In the genomic region with DNA sequence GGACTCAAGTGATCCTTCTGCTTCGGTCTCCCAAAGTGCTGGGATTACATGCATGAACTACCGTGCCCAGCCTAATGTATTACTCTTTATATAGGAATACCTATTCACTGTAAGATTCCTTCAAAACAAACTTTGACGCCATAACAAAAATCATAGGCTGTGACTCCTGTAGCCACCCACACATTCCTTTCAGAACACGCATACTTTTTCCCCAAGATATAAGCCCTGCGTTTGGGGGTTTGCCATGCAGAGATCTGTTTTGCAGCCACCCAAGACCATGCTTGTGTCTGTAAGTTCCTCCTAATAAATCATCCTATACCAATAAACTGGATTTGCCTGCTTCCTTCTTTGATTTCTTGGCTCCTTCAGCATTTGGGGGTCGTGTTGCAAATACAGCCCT, we compare ENCODE assay signal across 16 cellular contexts. TPM values are rescaled to one million over a fixed set of nuclear protein-coding genes. Genes with fewer than 3 reads are reported as not detected.
DNase-seq lines count a peak whose midpoint lies in the region; ATAC-seq and TF ChIP-seq lines count a peak whose summit lies in the region.
"Had no signal": no experiment of that assay in that cellular context is flagged by ENCODE, and none has a peak within 500 bp of the region (broad histone marks: within the 10 kb centered on the region; RNA-seq: fewer than 3 reads in every experiment).

No MANE protein-coding gene starts in this region.

- H3K4me1 ChIP-seq in muscle layer of colon (ENCODE audit: insufficient read depth, low read length) (peaks cover 40% of the 10 kb centered on the region), uterus (peaks cover 0 to 13% of the 10 kb centered on the region in 2 donors)

- H3K4me3 Mint-ChIP-seq in stimulated activated effector memory CD8-positive, alpha-beta T cell treated with anti-CD3 and anti-CD28 coated beads, Interleukin-12 subunit alpha, Interleukin-12 subunit beta, amount 100 ng/mL, for 72 hours = no peak overlapping the region
- no peak overlapping the region for H3K4me3 Mint-ChIP-seq in activated T-helper 1 cell treated with anti-CD3 and anti-CD28 coated beads, Interleukin-12 subunit alpha, Interleukin-12 subunit beta, Interleukin-2, Interleukin-4 antibody, amounts not matched to agents 30 ng/mL and 10 ng/mL and 1 ng/mL, durations not matched to agents 14 hours and 24 hours and 36 hours
- H3K4me3 Mint-ChIP-seq: H9, WTC11 had no signal

- no peak overlapping the region for H3K9ac ChIP-seq in muscle layer of colon (ENCODE audit: low read length)
- H3K9ac ChIP-seq: BLaER1 treated with 17β-estradiol and CSF1 and Interleukin-3, amounts not matched to agents 10 nM and 100 nM had no signal

- no peaks in the 10 kb centered on the region for H3K9me3 Mint-ChIP-seq in stimulated activated effector memory CD8-positive, alpha-beta T cell treated with anti-CD3 and anti-CD28 coated beads, Interleukin-12 subunit alpha, Interleukin-12 subunit beta, amount 100 ng/mL, for 72 hours
- no peaks in the 10 kb centered on the region for H3K9me3 Mint-ChIP-seq in activated T-helper 1 cell treated with anti-CD3 and anti-CD28 coated beads, Interleukin-12 subunit alpha, Interleukin-12 subunit beta, Interleukin-2, Interleukin-4 antibody, amounts not matched to agents 30 ng/mL and 10 ng/mL and 1 ng/mL, durations not matched to agents 14 hours and 24 hours and 36 hours
- H3K9me3 Mint-ChIP-seq: H9, WTC11 had no signal

- H3K36me3 ChIP-seq in muscle layer of colon (ENCODE audit: insufficient read depth, low read length) = peaks cover 6% of the 10 kb centered on the region
- H3K36me3 ChIP-seq in uterus = no peaks in the 10 kb centered on the region

- TF ChIP-seq POLR2A in uterus (IDR thresholded peaks at IDR 0.05) = no peak

- H3K27me3 Mint-ChIP-seq in activated T-helper 1 cell treated with anti-CD3 and anti-CD28 coated beads, Interleukin-12 subunit alpha, Interleukin-12 subunit beta, Interleukin-2, Interleukin-4 antibody, amounts not matched to agents 30 ng/mL and 10 ng/mL and 1 ng/mL, durations not matched to agents 14 hours and 24 hours and 36 hours (ENCODE audit: insufficient read depth) = no peaks in the 10 kb centered on the region

- H3K4me3 ChIP-seq in epithelial cell of esophagus (ENCODE audit: low read length) = no peak overlapping the region
- H3K4me3 ChIP-seq in muscle layer of colon (ENCODE audit: low read depth in 1 of 2, low read length in 2 of 2) = no peak overlapping the region
- no peak overlapping the region for H3K4me3 ChIP-seq in uterus
- H3K4me3 ChIP-seq: adrenal gland; BLaER1 treated with 17β-estradiol and CSF1 and Interleukin-3, amounts not matched to agents 10 nM and 100 nM had no signal

- H3K27me3 ChIP-seq in muscle layer of colon (ENCODE audit: control insufficient read depth in 1 of 2, insufficient read depth in 2 of 2, low read length in 2 of 2) (no peaks in the 10 kb centered on the region), uterus (no peaks in the 10 kb centered on the region)
- H3K27me3 ChIP-seq: adrenal gland; BLaER1 treated with 17β-estradiol and CSF1 and Interleukin-3, amounts not matched to agents 10 nM and 100 nM had no signal

- DNase-seq in RPMI7951 (ENCODE audit: low read depth) (peak; percentile 11), epithelial cell of esophagus (ENCODE audit: low read depth) (peak; percentile 35), uterus (peak; percentile 49 to 68), NCI-H2029 (lab: John Stamatoyannopoulos, UW) (no peak)
- no peak for DNase-seq in stimulated activated effector memory CD8-positive, alpha-beta T cell treated with anti-CD3 and anti-CD28 coated beads, Interleukin-12 subunit alpha, Interleukin-12 subunit beta, amount 100 ng/mL, for 72 hours (ENCODE audit: low spot score in 2 of 2)
- no peak for DNase-seq in activated T-helper 1 cell treated with anti-CD3 and anti-CD28 coated beads, Interleukin-12 subunit alpha, Interleukin-12 subunit beta, Interleukin-2, Interleukin-4 antibody, amounts not matched to agents 30 ng/mL and 10 ng/mL and 1 ng/mL, durations not matched to agents 14 hours and 24 hours and 36 hours (ENCODE audit: low spot score)
- DNase-seq: activated CD8-positive, alpha-beta memory T cell treated with anti-CD3 and anti-CD28 coated beads for 24 hours; adrenal gland; dermis blood vessel endothelial cell; H9; NCI-H1436 treated with DMSO at 0.1 percent for 48 hours; NK-92 treated with Interleukin-12 subunit alpha and Interleukin-12 subunit beta, amount 100 ng/mL, for 24 hours had no signal

- H3K27ac ChIP-seq in muscle layer of colon (ENCODE audit: low read depth, low read length) (peak overlapping the region; percentile 45), uterus (peak overlapping the region; percentile 78 to 90)
- H3K27ac ChIP-seq: BLaER1 treated with 17β-estradiol and CSF1 and Interleukin-3, amounts not matched to agents 10 nM and 100 nM had no signal

- H3K36me3 Mint-ChIP-seq in stimulated activated effector memory CD8-positive, alpha-beta T cell treated with anti-CD3 and anti-CD28 coated beads, Interleukin-12 subunit alpha, Interleukin-12 subunit beta, amount 100 ng/mL, for 72 hours = peaks cover 88% of the 10 kb centered on the region
- H3K36me3 Mint-ChIP-seq in activated T-helper 1 cell treated with anti-CD3 and anti-CD28 coated beads, Interleukin-12 subunit alpha, Interleukin-12 subunit beta, Interleukin-2, Interleukin-4 antibody, amounts not matched to agents 30 ng/mL and 10 ng/mL and 1 ng/mL, durations not matched to agents 14 hours and 24 hours and 36 hours (ENCODE audit: low read depth) = peaks cover 34% of the 10 kb centered on the region

- no peaks in the 10 kb centered on the region for H3K9me3 ChIP-seq in muscle layer of colon (ENCODE audit: low read length)
- H3K9me3 ChIP-seq in uterus = no peaks in the 10 kb centered on the region
- H3K9me3 ChIP-seq: adrenal gland had no signal

- intact Hi-C loops in uterus (cut with DNase I; ENCODE audit: low total_unique reads) = no loop called here
- intact Hi-C loops in activated T-helper 1 cell treated with anti-CD3 and anti-CD28 coated beads, Interleukin-12 subunit alpha, Interleukin-12 subunit beta, Interleukin-2, Interleukin-4 antibody, amounts not matched to agents 30 ng/mL and 10 ng/mL and 1 ng/mL, durations not matched to agents 14 hours and 24 hours and 36 hours (cut with micrococcal nuclease) = no loop called here

- no peak overlapping the region for H3K27ac Mint-ChIP-seq in stimulated activated effector memory CD8-positive, alpha-beta T cell treated with anti-CD3 and anti-CD28 coated beads, Interleukin-12 subunit alpha, Interleukin-12 subunit beta, amount 100 ng/mL, for 72 hours
- no peak overlapping the region for H3K27ac Mint-ChIP-seq in activated T-helper 1 cell treated with anti-CD3 and anti-CD28 coated beads, Interleukin-12 subunit alpha, Interleukin-12 subunit beta, Interleukin-2, Interleukin-4 antibody, amounts not matched to agents 30 ng/mL and 10 ng/mL and 1 ng/mL, durations not matched to agents 14 hours and 24 hours and 36 hours
- H3K27ac Mint-ChIP-seq: H9, WTC11 had no signal

- ATAC-seq in stimulated activated effector memory CD8-positive, alpha-beta T cell treated with anti-CD3 and anti-CD28 coated beads, Interleukin-12 subunit alpha, Interleukin-12 subunit beta, amount 100 ng/mL, for 72 hours = no peak
- ATAC-seq: WTC11 had no signal

- H3K4me1 Mint-ChIP-seq in stimulated activated effector memory CD8-positive, alpha-beta T cell treated with anti-CD3 and anti-CD28 coated beads, Interleukin-12 subunit alpha, Interleukin-12 subunit beta, amount 100 ng/mL, for 72 hours = no peaks in the 10 kb centered on the region
- H3K4me1 Mint-ChIP-seq in activated T-helper 1 cell treated with anti-CD3 and anti-CD28 coated beads, Interleukin-12 subunit alpha, Interleukin-12 subunit beta, Interleukin-2, Interleukin-4 antibody, amounts not matched to agents 30 ng/mL and 10 ng/mL and 1 ng/mL, durations not matched to agents 14 hours and 24 hours and 36 hours (ENCODE audit: low read depth) = no peaks in the 10 kb centered on the region
- H3K4me1 Mint-ChIP-seq: H9, WTC11 had no signal

- TF ChIP-seq CTCF in epithelial cell of esophagus (IDR thresholded peaks at IDR 0.05; ENCODE audit: insufficient read depth, low read depth, low read length, missing control alignments) = no peak
- TF ChIP-seq CTCF in uterus (IDR thresholded peaks at IDR 0.05) = no peak

RNA-seq across cellular contexts. Expression of a gene that starts 43.4 kb away (rescaled TPM):
- 10.2 and 12.0 TPM in 2 replicates for total RNA-seq in RPMI7951 (2014; rRNA removed; shearing (Covaris generic))
- 100 to 1,000 TPM in 1 of 4 donors, 10 to 100 TPM in 3; 37.3 to 150 (median 53.0) TPM for total RNA-seq in uterus
- 16.2 and 18.8 TPM in 2 replicates for total RNA-seq in activated T-helper 1 cell treated with anti-CD3 and anti-CD28 coated beads, Interleukin-12 subunit alpha, Interleukin-12 subunit beta, Interleukin-2, Interleukin-4 antibody, amounts not matched to agents 30 ng/mL and 10 ng/mL and 1 ng/mL, durations not matched to agents 14 hours and 24 hours and 36 hours

RNA-seq across cellular contexts. Expression of a gene that starts 46.0 kb away (rescaled TPM):
- total RNA-seq in RPMI7951 (2014; rRNA removed; shearing (Covaris generic)) = 6.7 and 7.0 TPM in 2 replicates
- total RNA-seq in uterus = 10 to 100 TPM; 55.6 to 75.3 (median 65.8) TPM
- 1.2 and 1.3 TPM in 2 replicates for total RNA-seq in activated T-helper 1 cell treated with anti-CD3 and anti-CD28 coated beads, Interleukin-12 subunit alpha, Interleukin-12 subunit beta, Interleukin-2, Interleukin-4 antibody, amounts not matched to agents 30 ng/mL and 10 ng/mL and 1 ng/mL, durations not matched to agents 14 hours and 24 hours and 36 hours
- total RNA-seq: HT-29 had no signal

Comparison
In these comparisons a context has a peak if more than half of its experiments do, and no peak if none do; other contexts are left out.
1. DNase-seq: peak in RPMI7951 (single experiment), epithelial cell of esophagus (single experiment) and uterus (2 of 2); none in stimulated activated effector memory CD8-positive, alpha-beta T cell treated with anti-CD3 and anti-CD28 coated beads, Interleukin-12 subunit alpha, Interleukin-12 subunit beta, amount 100 ng/mL, for 72 hours (0 of 2), activated T-helper 1 cell treated with anti-CD3 and anti-CD28 coated beads, Interleukin-12 subunit alpha, Interleukin-12 subunit beta, Interleukin-2, Interleukin-4 antibody, amounts not matched to agents 30 ng/mL and 10 ng/mL and 1 ng/mL, durations not matched to agents 14 hours and 24 hours and 36 hours (single experiment) and NCI-H2029 (single experiment).